Comparison of ENCODE assay signal across 1 cellular context in the genomic region with DNA sequence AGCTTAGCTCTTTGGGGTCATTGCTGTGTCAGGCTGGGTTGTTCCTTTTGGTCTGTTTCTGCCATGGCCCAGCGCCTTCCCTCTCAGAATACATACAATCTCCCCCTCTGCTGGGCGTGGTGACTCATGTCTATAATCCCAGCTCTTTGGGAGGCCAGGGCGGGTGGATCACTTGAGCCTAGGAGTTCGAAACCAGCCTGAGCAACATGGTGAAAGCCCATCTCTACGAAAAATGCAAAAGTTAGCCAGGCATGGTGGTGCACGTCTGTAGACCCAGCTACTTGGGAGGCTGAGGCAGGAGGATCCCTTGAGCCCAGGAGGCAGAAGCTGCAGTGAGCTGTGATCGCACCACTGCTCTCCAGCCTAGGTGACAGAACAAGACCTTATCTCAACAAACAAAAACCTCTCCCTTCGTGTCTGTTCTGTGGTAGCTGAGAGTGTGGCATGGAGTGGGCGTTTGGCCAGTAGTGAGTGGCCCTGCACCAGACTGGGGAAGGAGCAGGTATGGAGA.
TF ChIP-seq lines count a peak whose summit lies in the region.

No MANE protein-coding gene starts in this region.

TF ChIP-seq in HepG2, 621 proteins besides CTCF, POLR2A, EP300 and RAD21:
- TF ChIP-seq, protein P1, sequence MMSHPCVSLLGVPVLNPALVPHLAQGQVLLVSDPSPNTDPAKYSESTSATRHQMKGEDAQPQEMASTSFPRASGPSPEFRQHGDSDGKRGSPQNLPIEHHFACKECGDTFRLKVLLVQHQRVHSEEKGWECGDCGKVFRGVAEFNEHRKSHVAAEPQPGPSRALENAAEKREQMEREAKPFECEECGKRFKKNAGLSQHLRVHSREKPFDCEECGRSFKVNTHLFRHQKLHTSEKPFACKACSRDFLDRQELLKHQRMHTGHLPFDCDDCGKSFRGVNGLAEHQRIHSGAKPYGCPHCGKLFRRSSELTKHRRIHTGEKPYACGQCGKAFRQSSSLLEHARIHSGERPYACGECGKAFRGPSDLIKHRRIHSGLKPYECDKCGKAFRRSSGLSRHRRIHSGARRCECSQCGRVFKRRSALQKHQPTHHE (CRISPR knock-in tag; IDR thresholded peaks at IDR 0.05; ENCODE audit: borderline replicate concordance), result no peak
